1 cellular context compared by ENCODE assay signal in the genomic region with DNA sequence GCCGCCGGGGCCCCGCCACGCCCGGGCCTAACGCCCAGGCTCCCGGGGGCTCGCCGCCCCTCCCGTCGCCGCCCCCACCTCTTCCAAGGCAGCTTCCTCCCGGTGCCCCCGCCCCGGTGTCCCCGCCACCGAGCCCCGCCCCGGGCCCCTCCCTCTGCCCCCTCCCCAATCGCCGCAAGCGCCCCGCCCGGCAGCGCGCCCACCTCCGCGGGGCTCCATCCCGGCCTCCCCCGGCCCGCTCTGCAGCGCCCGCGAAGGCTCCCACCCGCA.
TF ChIP-seq lines count a peak whose summit lies in the region.

No MANE protein-coding gene starts in this region.

TF ChIP-seq in HCT116, 20 proteins besides CTCF, POLR2A, EP300 and RAD21 (continued from another document):
- TF ChIP-seq, protein P1, sequence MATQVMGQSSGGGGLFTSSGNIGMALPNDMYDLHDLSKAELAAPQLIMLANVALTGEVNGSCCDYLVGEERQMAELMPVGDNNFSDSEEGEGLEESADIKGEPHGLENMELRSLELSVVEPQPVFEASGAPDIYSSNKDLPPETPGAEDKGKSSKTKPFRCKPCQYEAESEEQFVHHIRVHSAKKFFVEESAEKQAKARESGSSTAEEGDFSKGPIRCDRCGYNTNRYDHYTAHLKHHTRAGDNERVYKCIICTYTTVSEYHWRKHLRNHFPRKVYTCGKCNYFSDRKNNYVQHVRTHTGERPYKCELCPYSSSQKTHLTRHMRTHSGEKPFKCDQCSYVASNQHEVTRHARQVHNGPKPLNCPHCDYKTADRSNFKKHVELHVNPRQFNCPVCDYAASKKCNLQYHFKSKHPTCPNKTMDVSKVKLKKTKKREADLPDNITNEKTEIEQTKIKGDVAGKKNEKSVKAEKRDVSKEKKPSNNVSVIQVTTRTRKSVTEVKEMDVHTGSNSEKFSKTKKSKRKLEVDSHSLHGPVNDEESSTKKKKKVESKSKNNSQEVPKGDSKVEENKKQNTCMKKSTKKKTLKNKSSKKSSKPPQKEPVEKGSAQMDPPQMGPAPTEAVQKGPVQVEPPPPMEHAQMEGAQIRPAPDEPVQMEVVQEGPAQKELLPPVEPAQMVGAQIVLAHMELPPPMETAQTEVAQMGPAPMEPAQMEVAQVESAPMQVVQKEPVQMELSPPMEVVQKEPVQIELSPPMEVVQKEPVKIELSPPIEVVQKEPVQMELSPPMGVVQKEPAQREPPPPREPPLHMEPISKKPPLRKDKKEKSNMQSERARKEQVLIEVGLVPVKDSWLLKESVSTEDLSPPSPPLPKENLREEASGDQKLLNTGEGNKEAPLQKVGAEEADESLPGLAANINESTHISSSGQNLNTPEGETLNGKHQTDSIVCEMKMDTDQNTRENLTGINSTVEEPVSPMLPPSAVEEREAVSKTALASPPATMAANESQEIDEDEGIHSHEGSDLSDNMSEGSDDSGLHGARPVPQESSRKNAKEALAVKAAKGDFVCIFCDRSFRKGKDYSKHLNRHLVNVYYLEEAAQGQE (IDR thresholded peaks at IDR 0.05; ENCODE audit: low read depth): no peak
- TF ChIP-seq TCF7L2 (IDR thresholded peaks at IDR 0.05; ENCODE audit: borderline replicate concordance, extremely low read depth, insufficient read depth, insufficient read length): no peak
- TF ChIP-seq, protein P2, sequence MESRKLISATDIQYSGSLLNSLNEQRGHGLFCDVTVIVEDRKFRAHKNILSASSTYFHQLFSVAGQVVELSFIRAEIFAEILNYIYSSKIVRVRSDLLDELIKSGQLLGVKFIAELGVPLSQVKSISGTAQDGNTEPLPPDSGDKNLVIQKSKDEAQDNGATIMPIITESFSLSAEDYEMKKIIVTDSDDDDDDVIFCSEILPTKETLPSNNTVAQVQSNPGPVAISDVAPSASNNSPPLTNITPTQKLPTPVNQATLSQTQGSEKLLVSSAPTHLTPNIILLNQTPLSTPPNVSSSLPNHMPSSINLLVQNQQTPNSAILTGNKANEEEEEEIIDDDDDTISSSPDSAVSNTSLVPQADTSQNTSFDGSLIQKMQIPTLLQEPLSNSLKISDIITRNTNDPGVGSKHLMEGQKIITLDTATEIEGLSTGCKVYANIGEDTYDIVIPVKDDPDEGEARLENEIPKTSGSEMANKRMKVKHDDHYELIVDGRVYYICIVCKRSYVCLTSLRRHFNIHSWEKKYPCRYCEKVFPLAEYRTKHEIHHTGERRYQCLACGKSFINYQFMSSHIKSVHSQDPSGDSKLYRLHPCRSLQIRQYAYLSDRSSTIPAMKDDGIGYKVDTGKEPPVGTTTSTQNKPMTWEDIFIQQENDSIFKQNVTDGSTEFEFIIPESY (IDR thresholded peaks at IDR 0.05; ENCODE audit: extremely low read depth, insufficient replicate concordance, low read length): no peak
- TF ChIP-seq EZH2 (IDR thresholded peaks at IDR 0.05): no peak
